19 cellular contexts compared by ENCODE assay signal in genomic region chrX:119677654-119677981, GRCh38. TPM values are rescaled to one million over a fixed set of nuclear protein-coding genes. Genes with fewer than 3 reads are reported as not detected.
A peak's percentile ranks its signal among the peaks of the same experiment; 100 is the strongest.
DNase-seq lines count a peak whose midpoint lies in the region; ATAC-seq and TF ChIP-seq lines count a peak whose summit lies in the region.
"Had no signal": no experiment of that assay in that cellular context is flagged by ENCODE, and none has a peak within 500 bp of the region (broad histone marks: within the 10 kb centered on the region; RNA-seq: fewer than 3 reads in every experiment).

No MANE protein-coding gene starts in this region.

- POLR2A ChIA-PET in A673 (lab: Charles Lee; ENCODE audit: low non-redundant PET), result no interaction called here

- BruUV-seq in A673 (replicated peaks; lab: Mats Ljungman, UMichigan), result no TSS peak

- H3K4me1 Mint-ChIP-seq in central memory CD8-positive, alpha-beta T cell, result peaks cover 33% of the 10 kb centered on the region
- peaks cover 40% of the 10 kb centered on the region for H3K4me1 Mint-ChIP-seq in stimulated activated effector memory CD8-positive, alpha-beta T cell treated with anti-CD3 and anti-CD28 coated beads, Interleukin-12 subunit alpha, Interleukin-12 subunit beta, amount 100 ng/mL, for 72 hours

- H3K27ac ChIP-seq in OCI-LY1 (ENCODE audit: low read depth, low read length, poor library complexity, severe bottlenecking) (peak overlapping the region; percentile 92), A673 (ENCODE audit: low read depth, low read length, poor library complexity, severe bottlenecking) (no peak overlapping the region)
- H3K27ac ChIP-seq: cardiac muscle cell, hepatocyte, SJCRH30, thoracic aorta, WERI-Rb-1 had no signal

- H3K27me3 Mint-ChIP-seq in central memory CD8-positive, alpha-beta T cell, result no peaks in the 10 kb centered on the region

- DNase-seq in NCI-H2171 treated with DMSO at 0.1 percent for 48 hours (lab: John Stamatoyannopoulos, UW) (peak; percentile 36), NCI-H2171 (lab: John Stamatoyannopoulos, UW) (no peak), A673 (ENCODE audit: low spot score) (no peak), foreskin melanocyte (no peak), dedifferentiated amniotic fluid mesenchymal stem cell (ENCODE audit: extremely low spot score) (no peak)
- no peak for DNase-seq in central memory CD8-positive, alpha-beta T cell (ENCODE audit: low spot score in 2 of 2)
- no peak for DNase-seq in stimulated activated effector memory CD8-positive, alpha-beta T cell treated with anti-CD3 and anti-CD28 coated beads, Interleukin-12 subunit alpha, Interleukin-12 subunit beta, amount 100 ng/mL, for 72 hours (ENCODE audit: low spot score in 2 of 2)
- DNase-seq: 8988T; activated effector memory CD4-positive, alpha-beta T cell treated with Interleukin-2 at 50 U/mL for 16 hours; left ventricle myocardium superior; NCI-H146; NCI-H774; SJCRH30 had no signal

- no peaks in the 10 kb centered on the region for H3K9me2 ChIP-seq in OCI-LY1 (ENCODE audit: low read depth, low read length)

- CTCF ChIA-PET in A673 (lab: Charles Lee), result no interaction called here

- no peak overlapping the region for H2AFZ ChIP-seq in OCI-LY1 (ENCODE audit: low read length)
- H2AFZ ChIP-seq: hepatocyte had no signal

- peaks cover 35% of the 10 kb centered on the region for H3K79me2 ChIP-seq in OCI-LY1 (ENCODE audit: insufficient read depth, low read length)

- H3K27ac Mint-ChIP-seq in central memory CD8-positive, alpha-beta T cell (ENCODE audit: low read depth), result peak overlapping the region; percentile 90
- H3K27ac Mint-ChIP-seq in stimulated activated effector memory CD8-positive, alpha-beta T cell treated with anti-CD3 and anti-CD28 coated beads, Interleukin-12 subunit alpha, Interleukin-12 subunit beta, amount 100 ng/mL, for 72 hours, result peak overlapping the region; percentile 88

- peak overlapping the region; percentile 77 for H3K4me3 Mint-ChIP-seq in central memory CD8-positive, alpha-beta T cell
- peak overlapping the region; percentile 69 for H3K4me3 Mint-ChIP-seq in stimulated activated effector memory CD8-positive, alpha-beta T cell treated with anti-CD3 and anti-CD28 coated beads, Interleukin-12 subunit alpha, Interleukin-12 subunit beta, amount 100 ng/mL, for 72 hours

- H3K9me3 Mint-ChIP-seq in central memory CD8-positive, alpha-beta T cell, result no peaks in the 10 kb centered on the region
- H3K9me3 Mint-ChIP-seq in stimulated activated effector memory CD8-positive, alpha-beta T cell treated with anti-CD3 and anti-CD28 coated beads, Interleukin-12 subunit alpha, Interleukin-12 subunit beta, amount 100 ng/mL, for 72 hours, result no peaks in the 10 kb centered on the region

- H3K9me3 ChIP-seq in OCI-LY1 (ENCODE audit: low read length) (no peaks in the 10 kb centered on the region), A673 (ENCODE audit: low read depth, low read length, poor library complexity, severe bottlenecking) (no peaks in the 10 kb centered on the region)
- H3K9me3 ChIP-seq: SJCRH30, thoracic aorta had no signal

- peak; percentile 16 for ATAC-seq in central memory CD8-positive, alpha-beta T cell (replicated peaks; ENCODE audit: extremely low read depth, poor library complexity, severe bottlenecking)
- ATAC-seq in stimulated activated effector memory CD8-positive, alpha-beta T cell treated with anti-CD3 and anti-CD28 coated beads, Interleukin-12 subunit alpha, Interleukin-12 subunit beta, amount 100 ng/mL, for 72 hours, result peak; percentile 44

- intact Hi-C loops in A673 (cut with micrococcal nuclease; ENCODE audit: unreplicated experiment), result no loop called here

- H4K20me1 ChIP-seq in OCI-LY1 (ENCODE audit: insufficient read depth, low read length), result no peaks in the 10 kb centered on the region

- peaks cover 72% of the 10 kb centered on the region for H3K4me1 ChIP-seq in OCI-LY1 (ENCODE audit: insufficient read depth, low read length, severe bottlenecking)
- H3K4me1 ChIP-seq in A673 (ENCODE audit: insufficient read depth, low read length, poor library complexity, severe bottlenecking), result peaks cover 10% of the 10 kb centered on the region
- H3K4me1 ChIP-seq: SJCRH30 had no signal

- peaks cover 33% of the 10 kb centered on the region for H3K36me3 Mint-ChIP-seq in central memory CD8-positive, alpha-beta T cell (ENCODE audit: insufficient read depth)
- peaks cover 47% of the 10 kb centered on the region for H3K36me3 Mint-ChIP-seq in stimulated activated effector memory CD8-positive, alpha-beta T cell treated with anti-CD3 and anti-CD28 coated beads, Interleukin-12 subunit alpha, Interleukin-12 subunit beta, amount 100 ng/mL, for 72 hours

- H3K4me3 ChIP-seq in OCI-LY1 (ENCODE audit: low read depth, low read length, poor library complexity, severe bottlenecking) (peak overlapping the region; percentile 32), A673 (ENCODE audit: low read depth, low read length, poor library complexity, severe bottlenecking) (no peak overlapping the region)
- H3K4me3 ChIP-seq: cardiac muscle cell, hepatocyte, SJCRH30, smooth muscle cell, thoracic aorta had no signal

- H3K4me2 ChIP-seq in OCI-LY1 (ENCODE audit: low read length), result peak overlapping the region; percentile 56; the same call in 1 of the 2 replicates
- H3K4me2 ChIP-seq: hepatocyte, smooth muscle cell had no signal

- H3F3A ChIP-seq in OCI-LY1 (ENCODE audit: insufficient read depth, low read length), result peaks cover 3% of the 10 kb centered on the region

- no peak for TF ChIP-seq CTCF in OCI-LY1 (IDR thresholded peaks at IDR 0.05; ENCODE audit: low read length)
- TF ChIP-seq CTCF in A673 (conservative IDR thresholded peaks at IDR 0.05; ENCODE audit: low read depth, low read length), result no peak

- H3K9ac ChIP-seq in OCI-LY1 (ENCODE audit: low read length), result peak overlapping the region; percentile 47

- H3K27me3 ChIP-seq in OCI-LY1 (ENCODE audit: insufficient read depth, low read length) (no peaks in the 10 kb centered on the region), A673 (replicated peaks; ENCODE audit: insufficient read depth, low read depth, low read length, poor library complexity) (no peaks in the 10 kb centered on the region)
- H3K27me3 ChIP-seq: cardiac muscle cell, hepatocyte, SJCRH30 had no signal

- H3K36me3 ChIP-seq in OCI-LY1 (ENCODE audit: insufficient read depth, low read length) (peaks cover 25% of the 10 kb centered on the region), A673 (ENCODE audit: insufficient read depth, low read length, poor library complexity, severe bottlenecking) (peaks cover 3% of the 10 kb centered on the region)
- H3K36me3 ChIP-seq: cardiac muscle cell, SJCRH30, thoracic aorta, WERI-Rb-1 had no signal

RNA-seq across cellular contexts. Expression of gene SEPTIN6, which starts 15.3 kb away (rescaled TPM):
- 61.5 and 69.1 TPM in 2 replicates for total RNA-seq in A673 (2021)
